Comparison of ENCODE assay signal across 30 cellular contexts in genomic region chr11:65942531-65942930, GRCh38. TPM values are rescaled to one million over a fixed set of nuclear protein-coding genes. Genes with fewer than 3 reads are reported as not detected.
"Had no signal": no experiment of that assay in that cellular context is flagged by ENCODE, and none has a peak within 500 bp of the region (broad histone marks: within the 10 kb centered on the region; RNA-seq: fewer than 3 reads in every experiment).

No MANE protein-coding gene starts in this region.

- H3K4me3 Mint-ChIP-seq: activated CD4-positive, alpha-beta memory T cell treated with anti-CD3 and anti-CD28 coated beads for 36 hours; activated CD4-positive, alpha-beta T cell treated with anti-CD3 and anti-CD28 coated beads, Interleukin-2, amount 10 ng/mL, durations not matched to agents 24 days and 14 days; activated naive CD4-positive, alpha-beta T cell treated with anti-CD3 and anti-CD28 coated beads, Interleukin-2, amount 50 U/mL, for 24 hours; activated naive CD8-positive, alpha-beta T cell treated with anti-CD3 and anti-CD28 coated beads, Interleukin-2, amount 50 U/mL, for 24 hours; activated T-cell treated with anti-CD3 and anti-CD28 coated beads, Interleukin-2, amount 50 U/mL, for 4 hours; endodermal cell; naive thymus-derived CD8-positive, alpha-beta T cell; stimulated activated naive CD8-positive, alpha-beta T cell treated with anti-CD3 and anti-CD28 coated beads, Interleukin-15, amount 100 ng/mL, for 72 hours had no signal

- H3K4me1 Mint-ChIP-seq: activated naive CD4-positive, alpha-beta T cell treated with anti-CD3 and anti-CD28 coated beads, Interleukin-2, amount 50 U/mL, for 24 hours; stimulated activated naive CD8-positive, alpha-beta T cell treated with anti-CD3 and anti-CD28 coated beads, Interleukin-15, amount 100 ng/mL, for 72 hours had no signal

- DNase-seq: activated CD4-positive, alpha-beta memory T cell treated with anti-CD3 and anti-CD28 coated beads for 36 hours; activated CD4-positive, alpha-beta T cell treated with anti-CD3 and anti-CD28 coated beads, Interleukin-2, amount 10 ng/mL, durations not matched to agents 24 days and 14 days; activated CD4-positive, CD25-positive, alpha-beta regulatory T cell treated with anti-CD3 and anti-CD28 coated beads, Interleukin-2, amount 50 U/mL, for 72 hours; activated naive CD8-positive, alpha-beta T cell treated with anti-CD3 and anti-CD28 coated beads, Interleukin-2, amount 50 U/mL, for 24 hours; activated T-cell treated with anti-CD3 and anti-CD28 coated beads, Interleukin-2, amount 50 U/mL, for 4 hours; amygdala; central memory CD4-positive, alpha-beta T cell; endodermal cell; esophagus squamous epithelium; foreskin melanocyte; heart right ventricle; lower lobe of right lung; mesenchymal stem cell; naive thymus-derived CD8-positive, alpha-beta T cell; stimulated activated CD4-positive, alpha-beta T cell treated with anti-CD3 and anti-CD28 coated beads, Interleukin-12 subunit alpha, Interleukin-12 subunit beta, amount 100 ng/mL, for 4 hours; stimulated activated CD4-positive, alpha-beta T cell treated with anti-CD3 and anti-CD28 coated beads, Interleukin-4, amount 100 ng/mL, for 1 hour; stimulated activated naive CD8-positive, alpha-beta T cell treated with anti-CD3 and anti-CD28 coated beads, Interleukin-15, amount 100 ng/mL, for 72 hours; substantia nigra; T-helper 2 cell; upper lobe of left lung had no signal

- ATAC-seq: activated naive CD8-positive, alpha-beta T cell treated with anti-CD3 and anti-CD28 coated beads, Interleukin-2, amount 50 U/mL, for 24 hours; activated T-cell treated with anti-CD3 and anti-CD28 coated beads, Interleukin-2, amount 50 U/mL, for 4 hours; heart right ventricle; left lung; lower lobe of right lung; naive thymus-derived CD8-positive, alpha-beta T cell; sciatic nerve; stimulated activated naive CD8-positive, alpha-beta T cell treated with anti-CD3 and anti-CD28 coated beads, Interleukin-15, amount 100 ng/mL, for 72 hours had no signal

- H3K27me3 Mint-ChIP-seq: activated naive CD4-positive, alpha-beta T cell treated with anti-CD3 and anti-CD28 coated beads, Interleukin-2, amount 50 U/mL, for 24 hours; stimulated activated naive CD8-positive, alpha-beta T cell treated with anti-CD3 and anti-CD28 coated beads, Interleukin-15, amount 100 ng/mL, for 72 hours had no signal

- H3K36me3 Mint-ChIP-seq: activated CD4-positive, alpha-beta memory T cell treated with anti-CD3 and anti-CD28 coated beads for 36 hours; activated naive CD4-positive, alpha-beta T cell treated with anti-CD3 and anti-CD28 coated beads, Interleukin-2, amount 50 U/mL, for 24 hours; naive thymus-derived CD8-positive, alpha-beta T cell had no signal

- H3K27ac Mint-ChIP-seq: activated CD4-positive, alpha-beta memory T cell treated with anti-CD3 and anti-CD28 coated beads for 36 hours; activated CD4-positive, alpha-beta T cell treated with anti-CD3 and anti-CD28 coated beads, Interleukin-2, amount 10 ng/mL, durations not matched to agents 24 days and 14 days; activated naive CD4-positive, alpha-beta T cell treated with anti-CD3 and anti-CD28 coated beads, Interleukin-2, amount 50 U/mL, for 24 hours; activated naive CD8-positive, alpha-beta T cell treated with anti-CD3 and anti-CD28 coated beads, Interleukin-2, amount 50 U/mL, for 24 hours; activated T-helper 2 cell treated with anti-CD3 and anti-CD28 coated beads, Interferon-gamma antibody, Interleukin-2, Interleukin-4, amounts not matched to agents 10 μg/mL and 5 μg/mL and 100 μg/mL, durations not matched to agents 14 hours and 24 hours and 36 hours; endodermal cell had no signal

- H3K9me3 Mint-ChIP-seq: activated CD4-positive, alpha-beta memory T cell treated with anti-CD3 and anti-CD28 coated beads for 36 hours; activated CD4-positive, alpha-beta T cell treated with anti-CD3 and anti-CD28 coated beads, Interleukin-2, amount 10 ng/mL, durations not matched to agents 24 days and 14 days; activated naive CD4-positive, alpha-beta T cell treated with anti-CD3 and anti-CD28 coated beads, Interleukin-2, amount 50 U/mL, for 24 hours; activated naive CD8-positive, alpha-beta T cell treated with anti-CD3 and anti-CD28 coated beads, Interleukin-2, amount 50 U/mL, for 24 hours; activated T-cell treated with anti-CD3 and anti-CD28 coated beads, Interleukin-2, amount 50 U/mL, for 4 hours; activated T-helper 2 cell treated with anti-CD3 and anti-CD28 coated beads, Interferon-gamma antibody, Interleukin-2, Interleukin-4, amounts not matched to agents 10 μg/mL and 5 μg/mL and 100 μg/mL, durations not matched to agents 14 hours and 24 hours and 36 hours; endodermal cell; naive thymus-derived CD8-positive, alpha-beta T cell; stimulated activated naive CD8-positive, alpha-beta T cell treated with anti-CD3 and anti-CD28 coated beads, Interleukin-15, amount 100 ng/mL, for 72 hours had no signal

RNA-seq across cellular contexts. Expression of gene TSGA10IP, which starts 2.7 kb away (rescaled TPM):
- total RNA-seq: activated CD4-positive, alpha-beta memory T cell treated with anti-CD3 and anti-CD28 coated beads for 36 hours; activated CD4-positive, alpha-beta T cell treated with anti-CD3 and anti-CD28 coated beads, Interleukin-2, amount 10 ng/mL, durations not matched to agents 24 days and 14 days; activated T-cell treated with anti-CD3 and anti-CD28 coated beads, Interleukin-2, amount 50 U/mL, for 4 hours; activated T-helper 2 cell treated with anti-CD3 and anti-CD28 coated beads, Interferon-gamma antibody, Interleukin-2, Interleukin-4, amounts not matched to agents 10 μg/mL and 5 μg/mL and 100 μg/mL, durations not matched to agents 14 hours and 24 hours and 36 hours; breast epithelium; esophagus squamous epithelium; glomerular endothelial cell; heart right ventricle; left lung; lower lobe of right lung; naive thymus-derived CD8-positive, alpha-beta T cell; osteoblast; posterior vena cava; renal cortical epithelial cell; sciatic nerve; vagina had no signal

RNA-seq across cellular contexts. Expression of gene FOSL1, which starts 42.3 kb away (rescaled TPM):
- total RNA-seq: naive thymus-derived CD8-positive, alpha-beta T cell had no signal
